ENCODE assay signal across 8 cellular contexts in genomic region chr6:113858067-113858604, GRCh38. TPM values are rescaled to one million over a fixed set of nuclear protein-coding genes. Genes with fewer than 3 reads are reported as not detected.
DNase-seq lines count a peak whose midpoint lies in the region; ATAC-seq and TF ChIP-seq lines count a peak whose summit lies in the region.

No MANE protein-coding gene starts in this region.

- H3K36me3 ChIP-seq in Peyer's patch: no peaks in the 10 kb centered on the region
- H3K36me3 ChIP-seq in effector memory CD4-positive, alpha-beta T cell (ENCODE audit: control insufficient read depth, insufficient read depth, low read length): no peaks in the 10 kb centered on the region
- no peaks in the 10 kb centered on the region for H3K36me3 ChIP-seq in upper lobe of right lung

- no peaks in the 10 kb centered on the region for H3K9me3 ChIP-seq in Peyer's patch
- H3K9me3 ChIP-seq in effector memory CD4-positive, alpha-beta T cell (ENCODE audit: control insufficient read depth, low read length): no peaks in the 10 kb centered on the region
- no peaks in the 10 kb centered on the region for H3K9me3 ChIP-seq in upper lobe of right lung

- H3K4me3 ChIP-seq in Peyer's patch (peak overlapping the region; percentile 58 to 83 (median 79)), upper lobe of right lung (peak overlapping the region; percentile 78)
- H3K4me3 ChIP-seq in effector memory CD4-positive, alpha-beta T cell (ENCODE audit: insufficient read depth, low read depth, low read length, poor library complexity, severe bottlenecking): peak overlapping the region; percentile 51

- TF ChIP-seq CTCF in Peyer's patch (IDR thresholded peaks at IDR 0.05) (no peak), upper lobe of right lung (IDR thresholded peaks at IDR 0.05) (no peak)

- DNase-seq in COR-L47 (lab: John Stamatoyannopoulos, UW): peak; percentile 28
- peak; percentile 57 to 77 (median 68) for DNase-seq in Peyer's patch
- no peak for DNase-seq in effector memory CD4-positive, alpha-beta T cell
- DNase-seq in medulla oblongata (ENCODE audit: extremely low spot score): peak; percentile 68
- peak; percentile 63 for DNase-seq in upper lobe of right lung
- DNase-seq in dedifferentiated amniotic fluid mesenchymal stem cell (ENCODE audit: extremely low spot score): no peak

- intact Hi-C loops in upper lobe of right lung (cut with DNase I): no loop called here

- H3K27ac ChIP-seq in Peyer's patch (peak overlapping the region; percentile 89 to 98 (median 95)), upper lobe of right lung (peak overlapping the region; percentile 94)
- H3K27ac ChIP-seq in effector memory CD4-positive, alpha-beta T cell (ENCODE audit: insufficient read depth, low read length, poor library complexity, severe bottlenecking): no peak overlapping the region

- no peak for TF ChIP-seq POLR2A in Peyer's patch (IDR thresholded peaks at IDR 0.05)

- H3K27me3 ChIP-seq in Peyer's patch: no peaks in the 10 kb centered on the region
- peaks cover 36% of the 10 kb centered on the region for H3K27me3 ChIP-seq in effector memory CD4-positive, alpha-beta T cell (replicated peaks; ENCODE audit: control insufficient read depth, insufficient read depth, low read length, poor library complexity, severe bottlenecking)
- H3K27me3 ChIP-seq in upper lobe of right lung: peaks cover 4% of the 10 kb centered on the region

- ATAC-seq in HG02759 (IDR thresholded peaks at IDR 0.05; ENCODE audit: unreplicated experiment) (peak; percentile 0), upper lobe of right lung (no peak), GM18909 (IDR thresholded peaks at IDR 0.05; ENCODE audit: poor library complexity, unreplicated experiment) (no peak)

- H3K4me1 ChIP-seq in Peyer's patch (peaks cover 0 to 17% (median 0%) of the 10 kb centered on the region in 4 donors), upper lobe of right lung (no peaks in the 10 kb centered on the region)
- H3K4me1 ChIP-seq in effector memory CD4-positive, alpha-beta T cell (ENCODE audit: control insufficient read depth, insufficient read depth, low read length, poor library complexity, severe bottlenecking): peaks cover 34% of the 10 kb centered on the region

RNA-seq across cellular contexts. Expression of gene MARCKS, which starts 1.0 kb away (rescaled TPM):
- total RNA-seq in Peyer's patch (10 to 100 TPM; 33.7 to 42.9 (median 36.7) TPM), upper lobe of right lung (73.4 TPM)

Comparison
In these comparisons a context has a peak if more than half of its experiments do, and no peak if none do; other contexts are left out.
1. DNase-seq: peak in COR-L47 (single experiment), Peyer's patch (3 of 3), medulla oblongata (single experiment) and upper lobe of right lung (single experiment); none in effector memory CD4-positive, alpha-beta T cell (0 of 3) and dedifferentiated amniotic fluid mesenchymal stem cell (single experiment).
2. Peak in every context shown above with its lines, with median percentiles within 50 percentile points of each other: H3K4me3 ChIP-seq.